11 cellular contexts compared by ENCODE assay signal in genomic region chr15:81024265-81024875, GRCh38. TPM values are rescaled to one million over a fixed set of nuclear protein-coding genes. Genes with fewer than 3 reads are reported as not detected.
DNase-seq lines count a peak whose midpoint lies in the region; ATAC-seq, FAIRE-seq and TF ChIP-seq lines count a peak whose summit lies in the region.
"Had no signal": no experiment of that assay in that cellular context is flagged by ENCODE, and none has a peak within 500 bp of the region (broad histone marks: within the 10 kb centered on the region; RNA-seq: fewer than 3 reads in every experiment).

No MANE protein-coding gene starts in this region.

- peaks cover 43% of the 10 kb centered on the region for H3K4me1 Mint-ChIP-seq in activated naive CD8-positive, alpha-beta T cell treated with anti-CD3 and anti-CD28 coated beads, Interleukin-2, amount 50 U/mL, for 24 hours

- peaks cover 4% of the 10 kb centered on the region for H3K9me3 Mint-ChIP-seq in activated naive CD8-positive, alpha-beta T cell treated with anti-CD3 and anti-CD28 coated beads, Interleukin-2, amount 50 U/mL, for 24 hours

- 55 to 62% methylated on average over 10 of the region's 10 CpGs for WGBS in lung, 2 donors

- H3K4me3 Mint-ChIP-seq in activated naive CD8-positive, alpha-beta T cell treated with anti-CD3 and anti-CD28 coated beads, Interleukin-2, amount 50 U/mL, for 24 hours = peak overlapping the region; percentile 50

- no peak for FAIRE-seq in HTR-8/SVneo (lab: Jason Lieb, UNC)

- H3K4me1 ChIP-seq in lung (ENCODE audit: control insufficient read depth in 2 of 2, insufficient read depth in 2 of 2, low read length in 2 of 2) = peaks cover 6 to 9% of the 10 kb centered on the region in 2 donors
- H3K4me1 ChIP-seq in vagina = peaks cover 13% of the 10 kb centered on the region

- no peaks in the 10 kb centered on the region for H3K36me3 ChIP-seq in lung (ENCODE audit: control insufficient read depth in 2 of 2, insufficient read depth in 2 of 2, low read length in 2 of 2)
- H3K36me3 ChIP-seq in vagina = no peaks in the 10 kb centered on the region

- no peak for TF ChIP-seq CTCF in lung (IDR thresholded peaks at IDR 0.05; ENCODE audit: control extremely low read depth, extremely low read depth)
- TF ChIP-seq CTCF in vagina (IDR thresholded peaks at IDR 0.05) = no peak

- H3K27ac ChIP-seq in lung (ENCODE audit: low read depth in 1 of 2, low read length in 1 of 2) (peak overlapping the region; percentile 12 to 84), vagina (peak overlapping the region; percentile 70)
- H3K27ac ChIP-seq: C4-2B, SK-N-MC had no signal

- no peak for TF ChIP-seq POLR2A in vagina (IDR thresholded peaks at IDR 0.05)

- no peaks in the 10 kb centered on the region for H3K9me3 ChIP-seq in lung (ENCODE audit: control insufficient read depth in 2 of 2, insufficient read depth in 1 of 2, low read length in 1 of 2)
- H3K9me3 ChIP-seq in vagina = no peaks in the 10 kb centered on the region

- DNase-seq in Right ventricle myocardium superior (no peak), Right ventricle myocardium inferior (ENCODE audit: missing footprints) (no peak), lung (ENCODE audit: low spot score) (no peak), vagina (ENCODE audit: extremely low spot score in 2 of 2) (no peak), HTR-8/SVneo (ENCODE audit: insufficient read length, low spot score) (no peak), COLO829 (ENCODE audit: low spot score) (no peak), NCI-H1436 (lab: John Stamatoyannopoulos, UW) (no peak)
- DNase-seq in activated naive CD8-positive, alpha-beta T cell treated with anti-CD3 and anti-CD28 coated beads, Interleukin-2, amount 50 U/mL, for 24 hours = no peak
- DNase-seq: islet precursor cell had no signal

- no peaks in the 10 kb centered on the region for H3K27me3 ChIP-seq in lung (ENCODE audit: control insufficient read depth, insufficient read depth)
- H3K27me3 ChIP-seq in vagina = no peaks in the 10 kb centered on the region

- peaks cover 1% of the 10 kb centered on the region for H3K36me3 Mint-ChIP-seq in activated naive CD8-positive, alpha-beta T cell treated with anti-CD3 and anti-CD28 coated beads, Interleukin-2, amount 50 U/mL, for 24 hours (ENCODE audit: low read depth)

- H3K27ac Mint-ChIP-seq in activated naive CD8-positive, alpha-beta T cell treated with anti-CD3 and anti-CD28 coated beads, Interleukin-2, amount 50 U/mL, for 24 hours = peak overlapping the region; percentile 95

- H3K4me3 ChIP-seq in lung = no peak overlapping the region
- no peak overlapping the region for H3K4me3 ChIP-seq in vagina
- H3K4me3 ChIP-seq: SK-N-MC had no signal

- H3K27me3 Mint-ChIP-seq in activated naive CD8-positive, alpha-beta T cell treated with anti-CD3 and anti-CD28 coated beads, Interleukin-2, amount 50 U/mL, for 24 hours = peaks cover 2% of the 10 kb centered on the region

- peak; percentile 28 for ATAC-seq in Right ventricle myocardium superior (ENCODE audit: poor library complexity)
- no peak for ATAC-seq in Right ventricle myocardium inferior
- ATAC-seq in activated naive CD8-positive, alpha-beta T cell treated with anti-CD3 and anti-CD28 coated beads, Interleukin-2, amount 50 U/mL, for 24 hours = no peak
- ATAC-seq in lung (ENCODE audit: insufficient read depth, low FRiP score) = no peak

- intact Hi-C loops in Right ventricle myocardium superior (cut with DNase I) (no loop called here), Right ventricle myocardium inferior (cut with DNase I) (no loop called here), vagina (cut with DNase I) (no loop called here)

RNA-seq across cellular contexts. Expression of gene TLNRD1, which starts 23.6 kb away (rescaled TPM):
- 6.1 TPM for total RNA-seq in Right ventricle myocardium superior
- total RNA-seq in Right ventricle myocardium inferior = 7.1 TPM
- total RNA-seq in lung = 10 to 100 TPM; 12.7 to 36.5 TPM
- polyA plus RNA-seq in lung = 10 to 100 TPM; 10.8 to 28.7 TPM
- total RNA-seq in vagina = 28.0 TPM

RNA-seq across cellular contexts. Expression of gene MESD, which starts 34.8 kb away (rescaled TPM):
- total RNA-seq in Right ventricle myocardium superior (12.5 TPM), Right ventricle myocardium inferior (14.0 TPM), lung (10 to 100 TPM; 26.0 to 26.4 TPM), vagina (17.9 TPM)
- polyA plus RNA-seq in lung = 10 to 100 TPM; 15.3 to 17.8 TPM
